In the genomic region with DNA sequence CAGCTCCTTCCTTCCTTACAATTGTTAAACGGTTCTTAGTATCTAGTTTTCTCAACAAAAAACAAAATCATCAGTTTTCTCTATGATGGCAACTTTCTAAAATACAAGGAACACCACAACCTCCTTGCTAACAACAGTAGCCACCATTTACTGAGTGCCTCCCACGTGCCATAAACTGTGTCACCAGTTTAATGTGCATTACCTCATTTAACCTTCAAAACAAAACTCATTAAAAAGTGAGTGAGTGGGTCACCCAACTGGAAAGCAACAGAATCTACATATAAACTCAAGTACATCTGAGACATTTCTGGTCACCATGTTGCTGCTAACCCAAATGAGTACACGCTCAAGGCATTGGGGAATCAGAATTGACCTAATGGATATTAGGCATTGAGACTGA, we compare ENCODE assay signal across 19 cellular contexts. TPM values are rescaled to one million over a fixed set of nuclear protein-coding genes. Genes with fewer than 3 reads are reported as not detected.
DNase-seq lines count a peak whose midpoint lies in the region; ATAC-seq and TF ChIP-seq lines count a peak whose summit lies in the region.
"Had no signal": no experiment of that assay in that cellular context is flagged by ENCODE, and none has a peak within 500 bp of the region (broad histone marks: within the 10 kb centered on the region; RNA-seq: fewer than 3 reads in every experiment).

No MANE protein-coding gene starts in this region.

- CTCF ChIA-PET in WTC11 (lab: Charles Lee) = interaction anchor here (1.2 to 1.3 kb wide), 2 partner anchors 10 to 379 kb away, joined by 3 to 4 read pairs; no protein-coding TSS in a partner anchor

- peaks cover 32% of the 10 kb centered on the region for H3K36me3 Mint-ChIP-seq in activated CD4-positive, alpha-beta T cell treated with anti-CD3 and anti-CD28 coated beads, Interleukin-2, amount 10 ng/mL, durations not matched to agents 24 days and 14 days (ENCODE audit: low read depth)
- H3K36me3 Mint-ChIP-seq in WTC11 = peaks cover 19% of the 10 kb centered on the region

- no peak overlapping the region for H3K27ac Mint-ChIP-seq in activated CD4-positive, alpha-beta T cell treated with anti-CD3 and anti-CD28 coated beads, Interleukin-2, amount 10 ng/mL, durations not matched to agents 24 days and 14 days
- peak overlapping the region; percentile 37; the same call in 1 of the 2 replicates for H3K27ac Mint-ChIP-seq in WTC11
- H3K27ac Mint-ChIP-seq: CD4-positive, CD25-positive, alpha-beta regulatory T cell had no signal

- no peaks in the 10 kb centered on the region for H3K27me3 Mint-ChIP-seq in activated CD4-positive, alpha-beta T cell treated with anti-CD3 and anti-CD28 coated beads, Interleukin-2, amount 10 ng/mL, durations not matched to agents 24 days and 14 days
- H3K27me3 Mint-ChIP-seq in WTC11 (ENCODE audit: low read depth) = no peaks in the 10 kb centered on the region
- H3K27me3 Mint-ChIP-seq: CD4-positive, CD25-positive, alpha-beta regulatory T cell had no signal

- peak; percentile 28 for DNase-seq in activated CD4-positive, alpha-beta T cell treated with anti-CD3 and anti-CD28 coated beads, Interleukin-2, amount 10 ng/mL, durations not matched to agents 24 days and 14 days
- DNase-seq in activated CD4-positive, alpha-beta T cell treated with anti-CD3 and anti-CD28 coated beads, Interleukin-2, amount 50 U/mL, for 48 hours = no peak
- DNase-seq in WTC11 (ENCODE audit: low spot score) (no peak), left kidney (ENCODE audit: low read depth, low spot score) (peak; percentile 19), inferior parietal cortex (ENCODE audit: extremely low spot score) (no peak), GOT3 (lab: John Stamatoyannopoulos, UW) (no peak), DMS79 treated with DMSO at 0.1 percent for 48 hours (lab: John Stamatoyannopoulos, UW) (no peak)
- DNase-seq: Kasumi-1; MV-4-11; NCI-H1105 treated with DMSO at 0.1 percent for 48 hours; NCI-H2029; NCI-H446 treated with DMSO at 0.1 percent for 48 hours; NCI-H526; NCI-H82; NK-92 treated with Interleukin-12 subunit alpha and Interleukin-12 subunit beta, amount 100 ng/mL, for 24 hours; Right ventricle myocardium superior; RPMI8226 had no signal

- no peak for ATAC-seq in WTC11
- ATAC-seq: HCT116 had no signal

- peaks cover 20% of the 10 kb centered on the region for H3K4me1 Mint-ChIP-seq in activated CD4-positive, alpha-beta T cell treated with anti-CD3 and anti-CD28 coated beads, Interleukin-2, amount 10 ng/mL, durations not matched to agents 24 days and 14 days
- peaks cover 55% of the 10 kb centered on the region for H3K4me1 Mint-ChIP-seq in WTC11

- H3K4me3 Mint-ChIP-seq in activated CD4-positive, alpha-beta T cell treated with anti-CD3 and anti-CD28 coated beads, Interleukin-2, amount 10 ng/mL, durations not matched to agents 24 days and 14 days = no peak overlapping the region
- no peak overlapping the region for H3K4me3 Mint-ChIP-seq in WTC11
- H3K4me3 Mint-ChIP-seq: CD4-positive, CD25-positive, alpha-beta regulatory T cell had no signal

- POLR2A ChIA-PET in WTC11 (lab: Charles Lee) = no interaction called here

- intact Hi-C loops in activated CD4-positive, alpha-beta T cell treated with anti-CD3 and anti-CD28 coated beads, Interleukin-2, amount 10 ng/mL, durations not matched to agents 24 days and 14 days (cut with micrococcal nuclease) = no loop called here

- no peaks in the 10 kb centered on the region for H3K9me3 Mint-ChIP-seq in activated CD4-positive, alpha-beta T cell treated with anti-CD3 and anti-CD28 coated beads, Interleukin-2, amount 10 ng/mL, durations not matched to agents 24 days and 14 days
- H3K9me3 Mint-ChIP-seq in WTC11 = peaks cover 14% of the 10 kb centered on the region
- H3K9me3 Mint-ChIP-seq: CD4-positive, CD25-positive, alpha-beta regulatory T cell had no signal

- TF ChIP-seq CTCF in WTC11 (IDR thresholded peaks at IDR 0.05) = no peak

TF ChIP-seq in WTC11, 78 proteins besides CTCF, POLR2A, EP300 and RAD21:
- TF ChIP-seq ZNF121 (CRISPR knock-in tag; IDR thresholded peaks at IDR 0.05) (no peak), TCF7 (CRISPR knock-in tag; IDR thresholded peaks at IDR 0.05; ENCODE audit: low read depth) (no peak), OVOL2 (CRISPR knock-in tag; IDR thresholded peaks at IDR 0.05; ENCODE audit: borderline replicate concordance) (no peak), MXD4 (CRISPR knock-in tag; IDR thresholded peaks at IDR 0.05; ENCODE audit: borderline replicate concordance) (no peak), SMAD4 (CRISPR knock-in tag; IDR thresholded peaks at IDR 0.05) (no peak)
- TF ChIP-seq, protein P1, sequence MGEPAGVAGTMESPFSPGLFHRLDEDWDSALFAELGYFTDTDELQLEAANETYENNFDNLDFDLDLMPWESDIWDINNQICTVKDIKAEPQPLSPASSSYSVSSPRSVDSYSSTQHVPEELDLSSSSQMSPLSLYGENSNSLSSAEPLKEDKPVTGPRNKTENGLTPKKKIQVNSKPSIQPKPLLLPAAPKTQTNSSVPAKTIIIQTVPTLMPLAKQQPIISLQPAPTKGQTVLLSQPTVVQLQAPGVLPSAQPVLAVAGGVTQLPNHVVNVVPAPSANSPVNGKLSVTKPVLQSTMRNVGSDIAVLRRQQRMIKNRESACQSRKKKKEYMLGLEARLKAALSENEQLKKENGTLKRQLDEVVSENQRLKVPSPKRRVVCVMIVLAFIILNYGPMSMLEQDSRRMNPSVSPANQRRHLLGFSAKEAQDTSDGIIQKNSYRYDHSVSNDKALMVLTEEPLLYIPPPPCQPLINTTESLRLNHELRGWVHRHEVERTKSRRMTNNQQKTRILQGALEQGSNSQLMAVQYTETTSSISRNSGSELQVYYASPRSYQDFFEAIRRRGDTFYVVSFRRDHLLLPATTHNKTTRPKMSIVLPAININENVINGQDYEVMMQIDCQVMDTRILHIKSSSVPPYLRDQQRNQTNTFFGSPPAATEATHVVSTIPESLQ (CRISPR knock-in tag; IDR thresholded peaks at IDR 0.05) = no peak
- TF ChIP-seq, protein P2, sequence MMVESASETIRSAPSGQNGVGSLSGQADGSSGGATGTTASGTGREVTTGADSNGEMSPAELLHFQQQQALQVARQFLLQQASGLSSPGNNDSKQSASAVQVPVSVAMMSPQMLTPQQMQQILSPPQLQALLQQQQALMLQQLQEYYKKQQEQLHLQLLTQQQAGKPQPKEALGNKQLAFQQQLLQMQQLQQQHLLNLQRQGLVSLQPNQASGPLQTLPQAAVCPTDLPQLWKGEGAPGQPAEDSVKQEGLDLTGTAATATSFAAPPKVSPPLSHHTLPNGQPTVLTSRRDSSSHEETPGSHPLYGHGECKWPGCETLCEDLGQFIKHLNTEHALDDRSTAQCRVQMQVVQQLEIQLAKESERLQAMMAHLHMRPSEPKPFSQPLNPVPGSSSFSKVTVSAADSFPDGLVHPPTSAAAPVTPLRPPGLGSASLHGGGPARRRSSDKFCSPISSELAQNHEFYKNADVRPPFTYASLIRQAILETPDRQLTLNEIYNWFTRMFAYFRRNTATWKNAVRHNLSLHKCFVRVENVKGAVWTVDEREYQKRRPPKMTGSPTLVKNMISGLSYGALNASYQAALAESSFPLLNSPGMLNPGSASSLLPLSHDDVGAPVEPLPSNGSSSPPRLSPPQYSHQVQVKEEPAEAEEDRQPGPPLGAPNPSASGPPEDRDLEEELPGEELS (CRISPR knock-in tag; IDR thresholded peaks at IDR 0.05) = no peak
- TF ChIP-seq, protein P3, sequence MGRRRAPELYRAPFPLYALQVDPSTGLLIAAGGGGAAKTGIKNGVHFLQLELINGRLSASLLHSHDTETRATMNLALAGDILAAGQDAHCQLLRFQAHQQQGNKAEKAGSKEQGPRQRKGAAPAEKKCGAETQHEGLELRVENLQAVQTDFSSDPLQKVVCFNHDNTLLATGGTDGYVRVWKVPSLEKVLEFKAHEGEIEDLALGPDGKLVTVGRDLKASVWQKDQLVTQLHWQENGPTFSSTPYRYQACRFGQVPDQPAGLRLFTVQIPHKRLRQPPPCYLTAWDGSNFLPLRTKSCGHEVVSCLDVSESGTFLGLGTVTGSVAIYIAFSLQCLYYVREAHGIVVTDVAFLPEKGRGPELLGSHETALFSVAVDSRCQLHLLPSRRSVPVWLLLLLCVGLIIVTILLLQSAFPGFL (CRISPR knock-in tag; IDR thresholded peaks at IDR 0.05; ENCODE audit: borderline replicate concordance) = no peak
TF ChIP-seq in WTC11: peak in this region for 0.

RNA-seq across cellular contexts. Expression of a gene that starts 11.0 kb away (rescaled TPM):
- total RNA-seq in activated CD4-positive, alpha-beta T cell treated with anti-CD3 and anti-CD28 coated beads, Interleukin-2, amount 10 ng/mL, durations not matched to agents 24 days and 14 days = 7.2 and 8.0 TPM in 2 replicates
- 16.3 to 19.2 TPM (median 17.8 TPM) in 3 replicates for total RNA-seq in WTC11 (2021)

RNA-seq across cellular contexts. Expression of a gene that starts 11.1 kb away (rescaled TPM):
- 22.4 and 24.2 TPM in 2 replicates for total RNA-seq in activated CD4-positive, alpha-beta T cell treated with anti-CD3 and anti-CD28 coated beads, Interleukin-2, amount 10 ng/mL, durations not matched to agents 24 days and 14 days
- total RNA-seq in WTC11 (2021) = 17.2 to 17.9 TPM (median 17.7 TPM) in 3 replicates

Comparison
In these comparisons a context has a peak if more than half of its experiments do, and no peak if none do; other contexts are left out.
1. DNase-seq: peak in activated CD4-positive, alpha-beta T cell treated with anti-CD3 and anti-CD28 coated beads, Interleukin-2, amount 10 ng/mL, durations not matched to agents 24 days and 14 days (single experiment) and left kidney (single experiment); none in activated CD4-positive, alpha-beta T cell treated with anti-CD3 and anti-CD28 coated beads, Interleukin-2, amount 50 U/mL, for 48 hours (0 of 2), WTC11 (single experiment), inferior parietal cortex (single experiment), GOT3 (single experiment) and DMS79 treated with DMSO at 0.1 percent for 48 hours (single experiment).